7 cellular contexts compared by ENCODE assay signal in the genomic region with DNA sequence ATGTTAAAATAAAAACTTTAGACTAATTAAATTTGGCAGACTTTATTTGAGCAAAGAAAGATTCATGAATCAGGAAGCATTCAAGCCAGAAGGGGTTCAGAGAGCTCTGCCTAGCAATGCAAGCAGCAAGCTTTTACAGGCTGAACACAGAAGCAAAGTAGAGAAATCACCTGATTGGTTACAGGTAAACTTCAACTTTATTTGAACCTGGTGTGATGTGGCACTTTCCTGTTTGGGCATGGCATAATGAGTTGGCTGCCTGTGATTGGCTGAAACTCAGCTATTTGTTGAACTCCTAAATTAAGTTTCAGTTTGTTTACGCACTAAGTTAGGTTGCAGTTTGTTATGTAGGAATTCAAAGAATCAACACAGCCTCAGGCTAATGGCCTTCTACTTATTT.
A peak's percentile ranks its signal among the peaks of the same experiment; 100 is the strongest.
DNase-seq lines count a peak whose midpoint lies in the region; ATAC-seq and TF ChIP-seq lines count a peak whose summit lies in the region.

No MANE protein-coding gene starts in this region.

- H3K9me3 Mint-ChIP-seq in activated naive CD4-positive, alpha-beta T cell treated with anti-CD3 and anti-CD28 coated beads, Interleukin-2, amount 50 U/mL, for 24 hours = no peaks in the 10 kb centered on the region
- H3K9me3 Mint-ChIP-seq in natural killer cell = no peaks in the 10 kb centered on the region

- no peak overlapping the region for H3K4me3 ChIP-seq in MG63

- H3K9me3 ChIP-seq in MG63 = no peaks in the 10 kb centered on the region; the same call in 1 of the 2 replicates

- peaks cover 30% of the 10 kb centered on the region for H3K4me1 Mint-ChIP-seq in activated naive CD4-positive, alpha-beta T cell treated with anti-CD3 and anti-CD28 coated beads, Interleukin-2, amount 50 U/mL, for 24 hours
- peaks cover 0 to 9% of the 10 kb centered on the region in 2 donors for H3K4me1 Mint-ChIP-seq in natural killer cell

- no peaks in the 10 kb centered on the region for H3K36me3 ChIP-seq in MG63

- DNase-seq in HPDE6-E6E7 (ENCODE audit: extremely low spot score) (peak; percentile 48), natural killer cell (no peak), NCI-H774 (lab: John Stamatoyannopoulos, UW) (no peak), MG63 (no peak)

- H3K27ac Mint-ChIP-seq in activated naive CD4-positive, alpha-beta T cell treated with anti-CD3 and anti-CD28 coated beads, Interleukin-2, amount 50 U/mL, for 24 hours = no peak overlapping the region
- no peak overlapping the region for H3K27ac Mint-ChIP-seq in natural killer cell

- peak; percentile 47 for ATAC-seq in GM19467 (IDR thresholded peaks at IDR 0.05; ENCODE audit: unreplicated experiment)
- peak in 2 of 3 donors; percentile 21 to 58 for ATAC-seq in natural killer cell
- ATAC-seq in HG02870 (IDR thresholded peaks at IDR 0.05; ENCODE audit: unreplicated experiment) = no peak

- no peaks in the 10 kb centered on the region for H3K36me3 Mint-ChIP-seq in activated naive CD4-positive, alpha-beta T cell treated with anti-CD3 and anti-CD28 coated beads, Interleukin-2, amount 50 U/mL, for 24 hours
- no peaks in the 10 kb centered on the region for H3K36me3 Mint-ChIP-seq in natural killer cell

- peak overlapping the region; percentile 42 for H3K4me3 Mint-ChIP-seq in activated naive CD4-positive, alpha-beta T cell treated with anti-CD3 and anti-CD28 coated beads, Interleukin-2, amount 50 U/mL, for 24 hours
- H3K4me3 Mint-ChIP-seq in natural killer cell = no peak overlapping the region

- intact Hi-C loops in natural killer cell (cut with micrococcal nuclease) = no loop called here

- no peak for TF ChIP-seq CTCF in natural killer cell (IDR thresholded peaks at IDR 0.05)

- H3K27me3 ChIP-seq in MG63 = no peaks in the 10 kb centered on the region

- H3K27me3 Mint-ChIP-seq in activated naive CD4-positive, alpha-beta T cell treated with anti-CD3 and anti-CD28 coated beads, Interleukin-2, amount 50 U/mL, for 24 hours = no peaks in the 10 kb centered on the region
- H3K27me3 Mint-ChIP-seq in natural killer cell (ENCODE audit: low read depth in 2 of 2) = no peaks in the 10 kb centered on the region
